8 cellular contexts compared by ENCODE assay signal in genomic region chr1:8629241-8630091, GRCh38.
A peak's percentile ranks its signal among the peaks of the same experiment; 100 is the strongest.
DNase-seq lines count a peak whose midpoint lies in the region; ATAC-seq, FAIRE-seq and TF ChIP-seq lines count a peak whose summit lies in the region.

No MANE protein-coding gene starts in this region.

- TF ChIP-seq CTCF in CD4-positive, alpha-beta T cell (IDR thresholded peaks at IDR 0.05): no peak
- TF ChIP-seq CTCF in OCI-LY3 (IDR thresholded peaks at IDR 0.05; ENCODE audit: low read depth, low read length): no peak
- no peak for TF ChIP-seq CTCF in type B pancreatic cell (conservative IDR thresholded peaks at IDR 0.05)

- H3K79me2 ChIP-seq in OCI-LY3 (ENCODE audit: low read length): peaks cover 36% of the 10 kb centered on the region

- FAIRE-seq in GM19239 (lab: Jason Lieb, UNC): peak; percentile 92

- no peak for DNase-seq in CD4-positive, alpha-beta T cell
- DNase-seq in GM19239 (ENCODE audit: insufficient read length, low spot score) (peak; percentile 35), globus pallidus (ENCODE audit: low spot score) (peak; percentile 79), SHP77 treated with DMSO at 0.1 percent for 48 hours (lab: John Stamatoyannopoulos, UW) (no peak), type B pancreatic cell (ENCODE audit: extremely low spot score, unreplicated experiment) (no peak)

- no peaks in the 10 kb centered on the region for H3K27me3 Mint-ChIP-seq in CD4-positive, alpha-beta T cell
- no peaks in the 10 kb centered on the region for H3K27me3 Mint-ChIP-seq in type B pancreatic cell

- H3K9me3 Mint-ChIP-seq in CD4-positive, alpha-beta T cell: no peaks in the 10 kb centered on the region
- no peaks in the 10 kb centered on the region for H3K9me3 Mint-ChIP-seq in type B pancreatic cell

- intact Hi-C loops in CD4-positive, alpha-beta T cell (cut with DNase I, micrococcal nuclease): no loop called here

- peak overlapping the region; percentile 98 for H3K4me2 ChIP-seq in OCI-LY3 (ENCODE audit: low read length)

- peak overlapping the region; percentile 76 for H3K4me3 ChIP-seq in OCI-LY3 (ENCODE audit: low read length)

- no peaks in the 10 kb centered on the region for H3K36me3 Mint-ChIP-seq in CD4-positive, alpha-beta T cell (ENCODE audit: low read depth)
- peaks cover 7% of the 10 kb centered on the region for H3K36me3 Mint-ChIP-seq in type B pancreatic cell

- H3K4me1 ChIP-seq in OCI-LY3 (ENCODE audit: low read length): peaks cover 66% of the 10 kb centered on the region

- CTCF ChIA-PET in CD4-positive, alpha-beta T cell (lab: Charles Lee): interaction anchor here (1.2 kb wide), 1 partner anchor 18 kb away, joined by 3 read pairs; no protein-coding TSS in a partner anchor

- no peaks in the 10 kb centered on the region for H4K20me1 ChIP-seq in OCI-LY3 (ENCODE audit: insufficient read depth, low read length)

- peak overlapping the region; percentile 66 for H3K9ac ChIP-seq in OCI-LY3 (ENCODE audit: low read length)

- no peaks in the 10 kb centered on the region for H3K36me3 ChIP-seq in OCI-LY3 (replicated peaks; ENCODE audit: low read depth, low read length)

- H3K27ac Mint-ChIP-seq in CD4-positive, alpha-beta T cell: peak overlapping the region; percentile 68
- H3K27ac Mint-ChIP-seq in type B pancreatic cell: no peak overlapping the region

- H2AFZ ChIP-seq in OCI-LY3 (ENCODE audit: low read depth, low read length): no peak overlapping the region

- peak; percentile 60 for ATAC-seq in CD4-positive, alpha-beta T cell (ENCODE audit: poor library complexity)
- ATAC-seq in HG03135 (IDR thresholded peaks at IDR 0.05; ENCODE audit: unreplicated experiment): peak; percentile 66

- peak overlapping the region; percentile 39 for H3K4me3 Mint-ChIP-seq in CD4-positive, alpha-beta T cell
- no peak overlapping the region for H3K4me3 Mint-ChIP-seq in type B pancreatic cell

- H3K9me3 ChIP-seq in CD4-positive, alpha-beta T cell (ENCODE audit: control insufficient read depth, low read length): no peaks in the 10 kb centered on the region
- no peaks in the 10 kb centered on the region for H3K9me3 ChIP-seq in OCI-LY3 (ENCODE audit: insufficient read depth, low read length)

- no peak overlapping the region for H3K27ac ChIP-seq in CD4-positive, alpha-beta T cell (ENCODE audit: low read depth, low read length)
- H3K27ac ChIP-seq in OCI-LY3 (ENCODE audit: low read length) (peak overlapping the region; percentile 83), temporal lobe (ENCODE audit: low read depth, low read length) (peak overlapping the region; percentile 89)

- H3K4me1 Mint-ChIP-seq in CD4-positive, alpha-beta T cell (ENCODE audit: low read depth): peaks cover 54% of the 10 kb centered on the region
- peaks cover 63% of the 10 kb centered on the region for H3K4me1 Mint-ChIP-seq in type B pancreatic cell (ENCODE audit: unreplicated experiment)

- POLR2A ChIA-PET in CD4-positive, alpha-beta T cell (lab: Charles Lee): interaction anchor here (0.7 to 1.1 kb wide), 2 partner anchors 11 to 40 kb away, joined by 3 read pairs; no protein-coding TSS in a partner anchor

- no peaks in the 10 kb centered on the region for H3K27me3 ChIP-seq in CD4-positive, alpha-beta T cell (ENCODE audit: control insufficient read depth, insufficient read depth, low read length)
- H3K27me3 ChIP-seq in OCI-LY3 (ENCODE audit: low read depth, low read length): no peaks in the 10 kb centered on the region

Comparison
In these comparisons a context has a peak if more than half of its experiments do, and no peak if none do; other contexts are left out.
1. DNase-seq: peak in GM19239 (single experiment) and globus pallidus (single experiment); none in CD4-positive, alpha-beta T cell (0 of 10), SHP77 treated with DMSO at 0.1 percent for 48 hours (single experiment) and type B pancreatic cell (single experiment).